In genomic region chr3:88280326-88280725, GRCh38 we compare ENCODE assay signal across 9 cellular contexts.
"Had no signal": no experiment of that assay in that cellular context is flagged by ENCODE, and none has a peak within 500 bp of the region (broad histone marks: within the 10 kb centered on the region; RNA-seq: fewer than 3 reads in every experiment).

No MANE protein-coding gene starts in this region.

- ATAC-seq: HCT116, HepG2 had no signal

- H3K27ac Mint-ChIP-seq: HFFc6, IgD-negative memory B cell had no signal

- H3K4me3 Mint-ChIP-seq: HFFc6, IgD-negative memory B cell had no signal

- H3K27ac ChIP-seq: HL-60 had no signal

- H3K4me3 ChIP-seq: HAP-1 had no signal

- H3K4me1 Mint-ChIP-seq: IgD-negative memory B cell had no signal

- H3K36me3 ChIP-seq: HAP-1 had no signal

- DNase-seq: GOT3, H7, HFFc6, KBM-7 had no signal

- H3K27me3 Mint-ChIP-seq: IgD-negative memory B cell had no signal

- H3K4me1 ChIP-seq: HAP-1 had no signal

- H3K9me3 Mint-ChIP-seq: IgD-negative memory B cell had no signal
